Comparison of ENCODE assay signal across 1 cellular context in the genomic region with DNA sequence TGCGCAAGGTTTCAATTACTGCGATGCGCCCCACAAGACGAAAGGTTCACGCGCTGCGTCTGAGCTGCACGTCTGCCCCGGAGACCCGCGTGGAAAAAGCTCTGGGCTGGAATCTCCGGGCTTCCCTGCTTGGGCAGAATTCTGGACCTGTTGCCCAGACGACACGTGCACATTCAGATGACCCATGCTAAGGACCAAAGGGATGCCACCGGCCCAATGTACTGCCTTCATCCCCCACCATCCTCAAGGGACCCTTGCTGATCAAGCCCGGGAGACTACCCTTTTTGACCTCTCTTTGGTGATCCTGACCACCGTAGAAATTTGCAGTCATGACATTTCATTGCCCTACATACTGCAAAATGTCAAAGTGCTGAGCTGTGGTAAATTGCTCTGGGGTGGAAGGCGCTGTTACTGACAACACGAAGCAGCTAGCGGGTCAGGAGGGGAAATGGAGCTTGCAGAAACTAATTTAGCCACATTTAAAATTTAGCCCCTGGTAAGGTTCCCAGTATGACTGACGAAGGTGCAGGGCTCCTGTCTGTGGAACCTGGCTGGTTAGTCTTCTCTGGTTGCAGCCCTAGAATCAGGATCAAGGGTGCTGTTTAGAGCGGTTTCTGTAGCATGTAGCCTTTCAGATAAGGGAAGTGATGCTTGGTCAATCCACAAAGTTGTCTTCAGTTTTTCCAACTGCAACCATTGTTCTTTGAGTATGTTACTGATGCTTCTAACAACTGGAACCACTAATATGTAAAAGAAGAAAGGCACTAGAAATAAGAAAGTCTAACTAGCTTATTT.
TF ChIP-seq lines count a peak whose summit lies in the region.

No MANE protein-coding gene starts in this region.

TF ChIP-seq in SK-N-SH treated with all-trans-retinoic acid at 6 μM for 48 hours, 23 proteins besides CTCF, POLR2A, EP300 and RAD21 (continued from another document):
- TF ChIP-seq, protein P1, sequence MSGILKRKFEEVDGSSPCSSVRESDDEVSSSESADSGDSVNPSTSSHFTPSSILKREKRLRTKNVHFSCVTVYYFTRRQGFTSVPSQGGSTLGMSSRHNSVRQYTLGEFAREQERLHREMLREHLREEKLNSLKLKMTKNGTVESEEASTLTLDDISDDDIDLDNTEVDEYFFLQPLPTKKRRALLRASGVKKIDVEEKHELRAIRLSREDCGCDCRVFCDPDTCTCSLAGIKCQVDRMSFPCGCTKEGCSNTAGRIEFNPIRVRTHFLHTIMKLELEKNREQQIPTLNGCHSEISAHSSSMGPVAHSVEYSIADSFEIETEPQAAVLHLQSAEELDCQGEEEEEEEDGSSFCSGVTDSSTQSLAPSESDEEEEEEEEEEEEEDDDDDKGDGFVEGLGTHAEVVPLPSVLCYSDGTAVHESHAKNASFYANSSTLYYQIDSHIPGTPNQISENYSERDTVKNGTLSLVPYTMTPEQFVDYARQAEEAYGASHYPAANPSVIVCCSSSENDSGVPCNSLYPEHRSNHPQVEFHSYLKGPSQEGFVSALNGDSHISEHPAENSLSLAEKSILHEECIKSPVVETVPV (CRISPR knock-in tag; IDR thresholded peaks at IDR 0.05): no peak
- no peak for TF ChIP-seq ARNTL (CRISPR knock-in tag; IDR thresholded peaks at IDR 0.05; ENCODE audit: borderline replicate concordance, low read depth)
- TF ChIP-seq, protein P2, sequence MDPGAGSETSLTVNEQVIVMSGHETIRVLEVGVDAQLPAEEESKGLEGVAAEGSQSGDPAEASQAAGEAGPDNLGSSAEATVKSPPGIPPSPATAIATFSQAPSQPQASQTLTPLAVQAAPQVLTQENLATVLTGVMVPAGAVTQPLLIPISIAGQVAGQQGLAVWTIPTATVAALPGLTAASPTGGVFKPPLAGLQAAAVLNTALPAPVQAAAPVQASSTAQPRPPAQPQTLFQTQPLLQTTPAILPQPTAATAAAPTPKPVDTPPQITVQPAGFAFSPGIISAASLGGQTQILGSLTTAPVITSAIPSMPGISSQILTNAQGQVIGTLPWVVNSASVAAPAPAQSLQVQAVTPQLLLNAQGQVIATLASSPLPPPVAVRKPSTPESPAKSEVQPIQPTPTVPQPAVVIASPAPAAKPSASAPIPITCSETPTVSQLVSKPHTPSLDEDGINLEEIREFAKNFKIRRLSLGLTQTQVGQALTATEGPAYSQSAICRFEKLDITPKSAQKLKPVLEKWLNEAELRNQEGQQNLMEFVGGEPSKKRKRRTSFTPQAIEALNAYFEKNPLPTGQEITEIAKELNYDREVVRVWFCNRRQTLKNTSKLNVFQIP (CRISPR knock-in tag; IDR thresholded peaks at IDR 0.05; ENCODE audit: borderline replicate concordance, low read depth): no peak
- no peak for TF ChIP-seq GLIS3 (CRISPR knock-in tag; IDR thresholded peaks at IDR 0.05)
- no peak for TF ChIP-seq ZC3H10 (CRISPR knock-in tag; IDR thresholded peaks at IDR 0.05)
